Comparison of ENCODE assay signal across 14 cellular contexts in genomic region chr2:10597956-10598355, GRCh38.
"Had no signal": no experiment of that assay in that cellular context is flagged by ENCODE, and none has a peak within 500 bp of the region (broad histone marks: within the 10 kb centered on the region; RNA-seq: fewer than 3 reads in every experiment).

No MANE protein-coding gene starts in this region.

- H3K27me3 ChIP-seq: ascending aorta, gastroesophageal sphincter, transverse colon had no signal

- H3K4me1 Mint-ChIP-seq: activated CD8-positive, alpha-beta memory T cell treated with anti-CD3 and anti-CD28 coated beads, Interleukin-2, amount 10 ng/mL, durations not matched to agents 7 days and 5 days; stimulated activated effector memory CD8-positive, alpha-beta T cell treated with anti-CD3 and anti-CD28 coated beads, Interleukin-12 subunit alpha, Interleukin-12 subunit beta, amount 100 ng/mL, for 72 hours had no signal

- H3K9me3 ChIP-seq: ascending aorta, gastroesophageal sphincter, transverse colon had no signal

- H3K4me1 ChIP-seq: ascending aorta, gastroesophageal sphincter had no signal

- H3K4me3 Mint-ChIP-seq: activated CD8-positive, alpha-beta memory T cell treated with anti-CD3 and anti-CD28 coated beads, Interleukin-2, amount 10 ng/mL, durations not matched to agents 7 days and 5 days; activated T-cell treated with anti-CD3 and anti-CD28 coated beads, Interleukin-2, amount 50 U/mL, for 4 hours; naive thymus-derived CD4-positive, alpha-beta T cell; stimulated activated effector memory CD8-positive, alpha-beta T cell treated with anti-CD3 and anti-CD28 coated beads, Interleukin-12 subunit alpha, Interleukin-12 subunit beta, amount 100 ng/mL, for 72 hours; T-helper 2 cell treated with Interferon-gamma antibody and Interleukin-4, amounts not matched to agents 5 μg/mL and 100 μg/mL, for 36 hours had no signal

- H3K27ac ChIP-seq: ascending aorta, gastroesophageal sphincter, transverse colon had no signal

- DNase-seq: activated CD4-positive, alpha-beta T cell treated with anti-CD3 and anti-CD28 coated beads, Interleukin-2, amount 50 U/mL, for 48 hours; activated CD4-positive, CD25-positive, alpha-beta regulatory T cell treated with anti-CD3 and anti-CD28 coated beads, Interleukin-2, amount 50 U/mL, for 72 hours; activated CD8-positive, alpha-beta memory T cell treated with anti-CD3 and anti-CD28 coated beads, Interleukin-2, amount 10 ng/mL, durations not matched to agents 7 days and 5 days; activated gamma-delta T cell treated with Interleukin-2 at 50 U/mL for 16 hours; activated T-cell treated with anti-CD3 and anti-CD28 coated beads, Interleukin-2, amount 50 U/mL, for 4 hours; effector CD4-positive, alpha-beta T cell; kidney glomerular epithelial cell; naive thymus-derived CD4-positive, alpha-beta T cell; right cardiac atrium; transverse colon had no signal

- H3K27ac Mint-ChIP-seq: activated CD8-positive, alpha-beta memory T cell treated with anti-CD3 and anti-CD28 coated beads, Interleukin-2, amount 10 ng/mL, durations not matched to agents 7 days and 5 days; naive thymus-derived CD4-positive, alpha-beta T cell; stimulated activated effector memory CD8-positive, alpha-beta T cell treated with anti-CD3 and anti-CD28 coated beads, Interleukin-12 subunit alpha, Interleukin-12 subunit beta, amount 100 ng/mL, for 72 hours; T-helper 2 cell treated with Interferon-gamma antibody and Interleukin-4, amounts not matched to agents 5 μg/mL and 100 μg/mL, for 36 hours had no signal

- H3K27me3 Mint-ChIP-seq: activated CD8-positive, alpha-beta memory T cell treated with anti-CD3 and anti-CD28 coated beads, Interleukin-2, amount 10 ng/mL, durations not matched to agents 7 days and 5 days; naive thymus-derived CD4-positive, alpha-beta T cell had no signal

- ATAC-seq: activated CD8-positive, alpha-beta memory T cell treated with anti-CD3 and anti-CD28 coated beads, Interleukin-2, amount 10 ng/mL, durations not matched to agents 7 days and 5 days; activated T-cell treated with anti-CD3 and anti-CD28 coated beads, Interleukin-2, amount 50 U/mL, for 4 hours; gastroesophageal sphincter; naive thymus-derived CD4-positive, alpha-beta T cell; right cardiac atrium; stimulated activated effector memory CD8-positive, alpha-beta T cell treated with anti-CD3 and anti-CD28 coated beads, Interleukin-12 subunit alpha, Interleukin-12 subunit beta, amount 100 ng/mL, for 72 hours had no signal

- H3K9me3 Mint-ChIP-seq: activated T-cell treated with anti-CD3 and anti-CD28 coated beads, Interleukin-2, amount 50 U/mL, for 4 hours; naive thymus-derived CD4-positive, alpha-beta T cell; stimulated activated effector memory CD8-positive, alpha-beta T cell treated with anti-CD3 and anti-CD28 coated beads, Interleukin-12 subunit alpha, Interleukin-12 subunit beta, amount 100 ng/mL, for 72 hours; T-helper 2 cell treated with Interferon-gamma antibody and Interleukin-4, amounts not matched to agents 5 μg/mL and 100 μg/mL, for 36 hours had no signal

- H3K4me3 ChIP-seq: ascending aorta, gastroesophageal sphincter, transverse colon had no signal
